ENCODE assay signal across 1 cellular context in the genomic region with DNA sequence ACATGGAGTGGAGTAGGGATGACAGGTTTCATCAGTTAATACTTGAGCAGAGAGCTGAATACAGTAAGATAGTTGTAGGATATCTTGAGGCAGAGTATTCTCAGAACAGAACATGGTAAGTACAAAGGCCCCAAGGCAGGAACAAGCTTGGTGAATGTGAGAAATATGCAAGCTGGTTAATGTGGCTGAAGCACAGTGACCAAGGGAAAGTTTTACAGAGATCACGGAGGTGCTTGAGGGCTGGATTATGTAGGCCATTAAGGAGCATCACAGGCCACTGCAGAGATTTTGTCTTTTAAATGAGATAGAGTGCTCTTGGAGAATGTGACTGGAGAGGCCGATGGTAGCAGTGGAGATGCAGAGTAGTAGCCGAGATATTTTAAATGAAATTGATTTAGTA.
TF ChIP-seq lines count a peak whose summit lies in the region.

No MANE protein-coding gene starts in this region.

TF ChIP-seq in K562, 482 proteins besides CTCF, POLR2A, EP300 and RAD21 (continued from another document):
- TF ChIP-seq, protein P1, sequence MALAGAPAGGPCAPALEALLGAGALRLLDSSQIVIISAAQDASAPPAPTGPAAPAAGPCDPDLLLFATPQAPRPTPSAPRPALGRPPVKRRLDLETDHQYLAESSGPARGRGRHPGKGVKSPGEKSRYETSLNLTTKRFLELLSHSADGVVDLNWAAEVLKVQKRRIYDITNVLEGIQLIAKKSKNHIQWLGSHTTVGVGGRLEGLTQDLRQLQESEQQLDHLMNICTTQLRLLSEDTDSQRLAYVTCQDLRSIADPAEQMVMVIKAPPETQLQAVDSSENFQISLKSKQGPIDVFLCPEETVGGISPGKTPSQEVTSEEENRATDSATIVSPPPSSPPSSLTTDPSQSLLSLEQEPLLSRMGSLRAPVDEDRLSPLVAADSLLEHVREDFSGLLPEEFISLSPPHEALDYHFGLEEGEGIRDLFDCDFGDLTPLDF (CRISPR knock-in tag; IDR thresholded peaks at IDR 0.05) = no peak
- TF ChIP-seq KDM1A (IDR thresholded peaks at IDR 0.05) = peak; percentile 58 to 67; a peak in 3 of 4 replicates
- no peak for TF ChIP-seq SMC3 (conservative IDR thresholded peaks at IDR 0.05; ENCODE audit: insufficient read depth, low read depth, low read length)
- TF ChIP-seq RCOR1 (IDR thresholded peaks at IDR 0.05; ENCODE audit: borderline replicate concordance in 1 of 2, low read depth in 2 of 2, low read length in 2 of 2) = peak in 1 of 2 experiments; percentile 63; a peak in 2 of 4 replicates
- no peak for TF ChIP-seq ZNF589 (CRISPR knock-in tag; IDR thresholded peaks at IDR 0.05; ENCODE audit: low read depth)
- no peak for TF ChIP-seq ZKSCAN3 (CRISPR knock-in tag; IDR thresholded peaks at IDR 0.05)
- no peak for TF ChIP-seq ZNF561 (CRISPR knock-in tag; conservative IDR thresholded peaks at IDR 0.05)
- no peak for TF ChIP-seq ZNF239 (CRISPR knock-in tag; IDR thresholded peaks at IDR 0.05)
- no peak for TF ChIP-seq U2AF1 (optimal IDR thresholded peaks at IDR 0.05; ENCODE audit: low read depth, low read length)
- TF ChIP-seq HNRNPUL1 (IDR thresholded peaks at IDR 0.05; ENCODE audit: low read length) = no peak
- no peak for TF ChIP-seq KDM5B (IDR thresholded peaks at IDR 0.05; ENCODE audit: insufficient replicate concordance, low read depth, low read length)
- TF ChIP-seq NR4A1 (CRISPR knock-in tag; IDR thresholded peaks at IDR 0.05) = no peak
- no peak for TF ChIP-seq NR4A1 (tag; IDR thresholded peaks at IDR 0.05)
- TF ChIP-seq ZNF785 (CRISPR knock-in tag; IDR thresholded peaks at IDR 0.05) = no peak
- TF ChIP-seq C11orf30 (IDR thresholded peaks at IDR 0.05; ENCODE audit: low read depth) = peak; percentile 53; the same call in 1 of the 2 replicates
